15 cellular contexts compared by ENCODE assay signal in the genomic region with DNA sequence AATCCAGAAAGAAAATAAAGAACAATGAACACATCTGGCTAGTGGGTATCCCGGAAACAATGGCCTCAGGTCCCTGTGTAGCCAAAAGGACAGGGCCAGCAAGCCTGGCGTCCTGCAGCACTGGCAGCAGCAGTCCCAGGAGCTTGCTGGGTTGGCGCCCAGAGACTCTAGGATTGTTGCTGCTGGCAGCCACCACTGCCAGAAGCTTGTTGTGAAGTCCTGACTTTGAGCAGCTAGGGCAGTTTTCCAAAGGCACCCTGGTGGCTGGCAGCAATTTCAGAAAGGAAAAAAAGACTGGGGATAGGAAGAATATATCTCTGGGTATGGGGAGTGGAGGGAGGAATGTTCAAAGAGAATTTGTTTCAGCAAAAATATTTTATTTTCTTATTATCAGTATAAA. TPM values are rescaled to one million over a fixed set of nuclear protein-coding genes. Genes with fewer than 3 reads are reported as not detected.
DNase-seq lines count a peak whose midpoint lies in the region; ATAC-seq and TF ChIP-seq lines count a peak whose summit lies in the region.
"Had no signal": no experiment of that assay in that cellular context is flagged by ENCODE, and none has a peak within 500 bp of the region (broad histone marks: within the 10 kb centered on the region; RNA-seq: fewer than 3 reads in every experiment).

No MANE protein-coding gene starts in this region.

- ATAC-seq in right lobe of liver (peak; percentile 100), HG02610 (IDR thresholded peaks at IDR 0.05; ENCODE audit: unreplicated experiment) (no peak), HG03175 (IDR thresholded peaks at IDR 0.05; ENCODE audit: unreplicated experiment) (no peak)
- ATAC-seq: HCT116; natural killer cell treated with Interleukin-12 subunit alpha and Interleukin-12 subunit beta and Interleukin-15 and Interleukin-18, amount 100 ng/mL, for 72 hours had no signal

- H3K4me1 ChIP-seq in right lobe of liver (peaks cover 0 to 9% (median 2%) of the 10 kb centered on the region in 4 donors), Caco-2 (no peaks in the 10 kb centered on the region)

- H3K27ac Mint-ChIP-seq in Caco-2 (ENCODE audit: unreplicated experiment), result no peak overlapping the region
- H3K27ac Mint-ChIP-seq: activated naive CD8-positive, alpha-beta T cell treated with anti-CD3 and anti-CD28 coated beads, Interleukin-2, amount 10 ng/mL, durations not matched to agents 7 days and 5 days; natural killer cell treated with Interleukin-12 subunit alpha and Interleukin-12 subunit beta and Interleukin-15 and Interleukin-18, amount 100 ng/mL, for 72 hours had no signal

- BruUV-seq in Caco-2 (replicated peaks; lab: Mats Ljungman, UMichigan), result no TSS peak

- no peak overlapping the region for H3K4me3 Mint-ChIP-seq in Caco-2 (ENCODE audit: unreplicated experiment)
- H3K4me3 Mint-ChIP-seq: activated naive CD8-positive, alpha-beta T cell treated with anti-CD3 and anti-CD28 coated beads, Interleukin-2, amount 10 ng/mL, durations not matched to agents 7 days and 5 days; natural killer cell treated with Interleukin-12 subunit alpha and Interleukin-12 subunit beta and Interleukin-15 and Interleukin-18, amount 100 ng/mL, for 72 hours had no signal

- H3K27me3 ChIP-seq in right lobe of liver (no peaks in the 10 kb centered on the region), Caco-2 (replicated peaks; ENCODE audit: control insufficient read depth, insufficient read depth, low read length) (no peaks in the 10 kb centered on the region)

- no peaks in the 10 kb centered on the region for H3K27me3 Mint-ChIP-seq in Caco-2 (ENCODE audit: insufficient read depth, unreplicated experiment)
- H3K27me3 Mint-ChIP-seq: activated naive CD8-positive, alpha-beta T cell treated with anti-CD3 and anti-CD28 coated beads, Interleukin-2, amount 10 ng/mL, durations not matched to agents 7 days and 5 days; natural killer cell treated with Interleukin-12 subunit alpha and Interleukin-12 subunit beta and Interleukin-15 and Interleukin-18, amount 100 ng/mL, for 72 hours had no signal

- CTCF ChIA-PET in Caco-2 (lab: Charles Lee), result interaction anchor here (0.7 kb wide), 1 partner anchor 12 kb away, joined by 3 read pairs; no protein-coding TSS in a partner anchor

- TF ChIP-seq POLR2A in right lobe of liver (IDR thresholded peaks at IDR 0.05), result no peak

- H3K9me3 ChIP-seq in right lobe of liver, result no peaks in the 10 kb centered on the region
- no peaks in the 10 kb centered on the region for H3K9me3 ChIP-seq in Caco-2

- H3K36me3 Mint-ChIP-seq in Caco-2 (ENCODE audit: insufficient read depth, unreplicated experiment), result peaks cover 18% of the 10 kb centered on the region

- intact Hi-C loops in right lobe of liver (cut with DNase I), result no loop called here
- intact Hi-C loops in Caco-2 (cut with micrococcal nuclease; ENCODE audit: unreplicated experiment), result no loop called here

- DNase-seq in coronary artery (ENCODE audit: low spot score) (peak; percentile 85), right lobe of liver (peak; percentile 83 to 95 (median 93)), substantia nigra (lab: John Stamatoyannopoulos, UW) (peak in 46 of 49 donors; percentile 6 to 86 (median 66)), Caco-2 (no peak)
- DNase-seq: activated CD8-positive, alpha-beta memory T cell treated with anti-CD3 and anti-CD28 coated beads, Interleukin-2, amount 50 U/mL, for 48 hours; activated naive CD8-positive, alpha-beta T cell treated with anti-CD3 and anti-CD28 coated beads, Interleukin-2, amount 10 ng/mL, durations not matched to agents 7 days and 5 days; NCI-H2227 treated with DMSO at 0.1 percent for 48 hours; SW 1271 had no signal

- TF ChIP-seq CTCF in VCaP (conservative IDR thresholded peaks at IDR 0.05) (0 out of 2 replicates have a peak, but pooled peaks have one; percentile 16), coronary artery (IDR thresholded peaks at IDR 0.05) (no peak), right lobe of liver (IDR thresholded peaks at IDR 0.05) (peak in 3 of 4 donors; percentile 26 to 31 (median 29)), Caco-2 (IDR thresholded peaks at IDR 0.05; ENCODE audit: insufficient read depth in 1 of 2, low read depth in 1 of 2, low read length in 1 of 2, severe bottlenecking in 1 of 2, unreplicated experiment in 1 of 2) (no peak)

- H3K4me1 Mint-ChIP-seq in Caco-2 (ENCODE audit: low read depth, unreplicated experiment), result no peaks in the 10 kb centered on the region

- H3K36me3 ChIP-seq in right lobe of liver (peaks cover 0 to 31% (median 8%) of the 10 kb centered on the region in 4 donors), Caco-2 (ENCODE audit: control insufficient read depth, insufficient read depth, low read length) (no peaks in the 10 kb centered on the region)

- H3K27ac ChIP-seq in VCaP (no peak overlapping the region; the same call in 1 of the 2 replicates), coronary artery (no peak overlapping the region), right lobe of liver (no peak overlapping the region), substantia nigra (ENCODE audit: low read depth, low read length, poor library complexity, severe bottlenecking) (no peak overlapping the region)
- H3K27ac ChIP-seq: HL-60, skin epidermis had no signal

- POLR2A ChIA-PET in Caco-2 (lab: Charles Lee), result no interaction called here

- H3K4me3 ChIP-seq in coronary artery, result no peak overlapping the region
- no peak overlapping the region for H3K4me3 ChIP-seq in right lobe of liver
- H3K4me3 ChIP-seq in Caco-2 (ENCODE audit: low read depth, low read length), result no peak overlapping the region
- H3K4me3 ChIP-seq: skin epidermis had no signal

- no peaks in the 10 kb centered on the region for H3K9me3 Mint-ChIP-seq in Caco-2 (ENCODE audit: unreplicated experiment)
- H3K9me3 Mint-ChIP-seq: activated naive CD8-positive, alpha-beta T cell treated with anti-CD3 and anti-CD28 coated beads, Interleukin-2, amount 10 ng/mL, durations not matched to agents 7 days and 5 days; natural killer cell treated with Interleukin-12 subunit alpha and Interleukin-12 subunit beta and Interleukin-15 and Interleukin-18, amount 100 ng/mL, for 72 hours had no signal

- WGBS in right lobe of liver (ENCODE audit: insufficient coverage, low coverage, low lambda C conversion rate, missing lambda C conversion rate), result 37% methylated on average over 2 of the region's 3 CpGs

RNA-seq across cellular contexts. Expression of a gene that starts 11.3 kb away (rescaled TPM):
- 1 to 10 TPM; 5.1 to 9.9 (median 7.9) TPM for total RNA-seq in right lobe of liver
- 18.8 and 20.2 TPM in 2 replicates for total RNA-seq in Caco-2 (2022)

RNA-seq across cellular contexts. Expression of a gene that starts 50.9 kb away (rescaled TPM):
- under 1 TPM in 5 of 6 experiments, not detected in 1; 0.06 to 0.69 (median 0.12) TPM for total RNA-seq in right lobe of liver
- total RNA-seq in Caco-2 (2022), result 3.4 and 4.8 TPM in 2 replicates
- total RNA-seq: activated naive CD8-positive, alpha-beta T cell treated with anti-CD3 and anti-CD28 coated beads, Interleukin-2, amount 10 ng/mL, durations not matched to agents 7 days and 5 days; natural killer cell treated with Interleukin-12 subunit alpha and Interleukin-12 subunit beta and Interleukin-15 and Interleukin-18, amount 100 ng/mL, for 72 hours had no signal

Comparison
In these comparisons a context has a peak if more than half of its experiments do, and no peak if none do; other contexts are left out.
1. CTCF ChIP-seq: peak in VCaP (single experiment) and right lobe of liver (3 of 4); none in coronary artery (single experiment) and Caco-2 (0 of 2).
2. DNase-seq: peak in coronary artery (single experiment), right lobe of liver (3 of 3) and substantia nigra (46 of 49); none in Caco-2 (0 of 2).
3. ATAC-seq: peak in right lobe of liver (4 of 4); none in HG02610 (single experiment) and HG03175 (single experiment).